ENCODE assay signal across 22 cellular contexts in the genomic region with DNA sequence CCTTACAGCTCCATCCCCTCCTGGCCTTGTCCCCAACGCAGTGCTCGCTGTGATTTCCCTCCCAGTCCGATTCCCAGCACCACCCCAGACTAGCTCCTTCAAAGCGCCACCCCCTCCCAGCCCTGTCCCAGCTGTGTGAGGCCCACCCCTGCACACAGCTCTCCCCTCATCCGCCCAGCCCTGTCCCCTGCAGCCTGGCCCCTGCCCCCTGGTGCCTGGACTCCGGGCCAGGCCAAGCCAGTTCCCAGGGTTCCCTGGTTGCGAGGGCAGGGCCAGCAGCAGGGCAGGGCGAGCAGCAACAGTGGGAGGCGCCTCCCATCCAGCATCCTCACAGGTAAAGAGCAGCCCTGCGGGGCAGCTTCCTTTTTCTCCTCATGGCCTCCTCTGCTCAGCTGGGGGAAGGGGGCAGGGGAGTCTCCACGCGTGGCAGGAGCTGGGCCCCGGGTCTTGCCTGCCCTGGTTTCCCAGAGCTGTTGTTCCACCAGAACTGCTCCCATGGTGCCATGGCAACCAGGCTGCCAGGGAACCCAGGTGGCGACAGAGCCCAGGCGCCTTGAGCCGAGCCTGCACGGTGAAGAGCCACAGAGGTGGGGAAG. TPM values are rescaled to one million over a fixed set of nuclear protein-coding genes. Genes with fewer than 3 reads are reported as not detected.
A peak's percentile ranks its signal among the peaks of the same experiment; 100 is the strongest.
DNase-seq lines count a peak whose midpoint lies in the region; ATAC-seq, FAIRE-seq and TF ChIP-seq lines count a peak whose summit lies in the region.
"Had no signal": no experiment of that assay in that cellular context is flagged by ENCODE, and none has a peak within 500 bp of the region (broad histone marks: within the 10 kb centered on the region; RNA-seq: fewer than 3 reads in every experiment).

No MANE protein-coding gene starts in this region.

- ATAC-seq in K562 (peak; percentile 53), left colon (peak; percentile 39), GM21529 (IDR thresholded peaks at IDR 0.05; ENCODE audit: unreplicated experiment) (no peak)
- ATAC-seq in CD8-positive, alpha-beta T cell = no peak
- ATAC-seq: HepG2, lower lobe of right lung had no signal

- H3K27me3 Mint-ChIP-seq in CD8-positive, alpha-beta T cell (ENCODE audit: low read depth) = no peaks in the 10 kb centered on the region
- H3K27me3 Mint-ChIP-seq: activated naive CD8-positive, alpha-beta T cell treated with anti-CD3 and anti-CD28 coated beads for 36 hours; type B pancreatic cell had no signal

- 26% methylated on average over 8 of the region's 17 CpGs for WGBS in K562 (ENCODE audit: insufficient coverage, low coverage, missing lambda C conversion rate)

- POLR2A ChIA-PET in K562 (lab: Yijun Ruan, JAX) = interaction anchor here (0.9 kb wide), 1 partner anchor 15 kb away, joined by 3 read pairs; no protein-coding TSS in a partner anchor
- POLR2A ChIA-PET in CD8-positive, alpha-beta T cell (lab: Charles Lee) = no interaction called here

- no peaks in the 10 kb centered on the region for H3K36me3 Mint-ChIP-seq in CD8-positive, alpha-beta T cell
- H3K36me3 Mint-ChIP-seq: activated naive CD8-positive, alpha-beta T cell treated with anti-CD3 and anti-CD28 coated beads for 36 hours; CD4-positive, CD25-positive, alpha-beta regulatory T cell had no signal

- H3K9me3 Mint-ChIP-seq in CD8-positive, alpha-beta T cell = no peaks in the 10 kb centered on the region
- H3K9me3 Mint-ChIP-seq: activated naive CD8-positive, alpha-beta T cell treated with anti-CD3 and anti-CD28 coated beads for 36 hours; activated T-helper 1 cell treated with anti-CD3 and anti-CD28 coated beads, Interleukin-12 subunit alpha, Interleukin-12 subunit beta, Interleukin-2, Interleukin-4 antibody, amounts not matched to agents 30 ng/mL and 10 ng/mL and 1 ng/mL, durations not matched to agents 14 hours and 24 hours and 36 hours; CD4-positive, CD25-positive, alpha-beta regulatory T cell; type B pancreatic cell had no signal

- in situ Hi-C loops in K562 (cut with MboI) = no loop called here

- H3K9me3 ChIP-seq in K562 (replicated peaks; ENCODE audit: control insufficient read depth, insufficient read depth, low read depth, low read length) = 0 out of 2 replicates have a peak, but pooled peaks cover 3% of the 10 kb centered on the region
- no peaks in the 10 kb centered on the region for H3K9me3 ChIP-seq in CD8-positive, alpha-beta T cell (ENCODE audit: low read length)
- H3K9me3 ChIP-seq: lower lobe of right lung had no signal

- H3K9ac ChIP-seq in K562 (ENCODE audit: insufficient read depth in 1 of 2, low read depth in 2 of 2, low read length in 2 of 2) = peak overlapping the region; percentile 25 to 85; a peak in 3 of 4 replicates

- H3K27ac ChIP-seq in K562 (ENCODE audit: extremely low read depth, low read depth, low read length) = peak overlapping the region; percentile 85
- no peak overlapping the region for H3K27ac ChIP-seq in CD8-positive, alpha-beta T cell (ENCODE audit: low read depth, low read length)
- H3K27ac ChIP-seq: lower lobe of right lung had no signal

- peaks cover 48% of the 10 kb centered on the region for H3K79me2 ChIP-seq in K562 (ENCODE audit: control insufficient read depth, insufficient read depth, low read length)

- H3K4me3 Mint-ChIP-seq in CD8-positive, alpha-beta T cell = no peak overlapping the region
- H3K4me3 Mint-ChIP-seq: activated naive CD8-positive, alpha-beta T cell treated with anti-CD3 and anti-CD28 coated beads for 36 hours; activated T-helper 1 cell treated with anti-CD3 and anti-CD28 coated beads, Interleukin-12 subunit alpha, Interleukin-12 subunit beta, Interleukin-2, Interleukin-4 antibody, amounts not matched to agents 30 ng/mL and 10 ng/mL and 1 ng/mL, durations not matched to agents 14 hours and 24 hours and 36 hours; CD4-positive, CD25-positive, alpha-beta regulatory T cell; type B pancreatic cell had no signal

- H3K36me3 ChIP-seq in H7 (replicated peaks; ENCODE audit: control insufficient read depth, insufficient read depth, low read length) = no peaks in the 10 kb centered on the region; the same call in 1 of the 2 replicates
- H3K36me3 ChIP-seq in K562 (ENCODE audit: control insufficient read depth, insufficient read depth, low read length) = peaks cover 13% of the 10 kb centered on the region; the same call in 2 of the 3 replicates
- H3K36me3 ChIP-seq in CD8-positive, alpha-beta T cell (ENCODE audit: insufficient read depth, low read length) = no peaks in the 10 kb centered on the region
- H3K36me3 ChIP-seq: lower lobe of right lung had no signal

- H3K27me3 ChIP-seq in H7 (ENCODE audit: control insufficient read depth, insufficient read depth, low read length) (no peaks in the 10 kb centered on the region), K562 (ENCODE audit: control insufficient read depth in 2 of 2, insufficient read depth in 2 of 2, low read length in 2 of 2) (no peaks in the 10 kb centered on the region)
- H3K27me3 ChIP-seq in CD8-positive, alpha-beta T cell (ENCODE audit: insufficient read depth, low read length) = no peaks in the 10 kb centered on the region

- TF ChIP-seq EP300 in K562 (IDR thresholded peaks at IDR 0.05; ENCODE audit: low read length) = no peak

- no peaks in the 10 kb centered on the region for H3K9me1 ChIP-seq in K562 (ENCODE audit: control insufficient read depth, insufficient read depth, low read length)

- no TSS peak for BruUV-seq in K562 (replicated peaks; lab: Mats Ljungman, UMichigan)

- TF ChIP-seq RAD21 in K562 (CRISPR knock-in tag; conservative IDR thresholded peaks at IDR 0.05 in 1 of 2, IDR thresholded peaks at IDR 0.05 in 1 of 2) = no peak

- H3K4me1 ChIP-seq in K562 (replicated peaks in 1 of 2; ENCODE audit: control insufficient read depth in 2 of 2, insufficient read depth in 2 of 2, low read length in 2 of 2) = peaks cover 36 to 49% of the 10 kb centered on the region in 2 experiments; a peak in 4 of 5 replicates
- peaks cover 4% of the 10 kb centered on the region for H3K4me1 ChIP-seq in CD8-positive, alpha-beta T cell (ENCODE audit: insufficient read depth, low read length)
- H3K4me1 ChIP-seq: lower lobe of right lung had no signal

- no peak for TF ChIP-seq CTCF in K562 (IDR thresholded peaks at IDR 0.05 in 2 of 3, conservative IDR thresholded peaks at IDR 0.05 in 1 of 3; ENCODE audit: insufficient read depth in 2 of 3, low read depth in 1 of 3, low read length in 3 of 3)
- TF ChIP-seq CTCF in CD8-positive, alpha-beta T cell (IDR thresholded peaks at IDR 0.05) = no peak

- intact Hi-C loops in K562 (cut with micrococcal nuclease) (no loop called here), left colon (cut with DNase I, micrococcal nuclease) (no loop called here)
- intact Hi-C loops in CD8-positive, alpha-beta T cell (cut with DNase I, micrococcal nuclease) = no loop called here

- CTCF ChIA-PET in K562 (lab: Yijun Ruan, JAX; ENCODE audit: low intra/inter-chr PET ratio) = no interaction called here
- CTCF ChIA-PET in CD8-positive, alpha-beta T cell (lab: Charles Lee) = no interaction called here

- H4K20me1 ChIP-seq in K562 (replicated peaks; ENCODE audit: control insufficient read depth, insufficient read depth, low read length) = no peaks in the 10 kb centered on the region

- H3K4me1 Mint-ChIP-seq in CD8-positive, alpha-beta T cell (ENCODE audit: low read depth) = peaks cover 4% of the 10 kb centered on the region

- no peak for TF ChIP-seq POLR2A in K562 (conservative IDR thresholded peaks at IDR 0.05)

- DNase-seq in DMS79 (lab: John Stamatoyannopoulos, UW) = peak; percentile 22
- peak; percentile 92 for DNase-seq in H7
- peak; percentile 39 to 52 (median 41) for DNase-seq in K562 (ENCODE audit: extremely low read depth in 1 of 4, low spot score in 3 of 4)
- no peak for DNase-seq in left colon
- no peak for DNase-seq in CD8-positive, alpha-beta T cell
- DNase-seq in Kasumi-1 (lab: John Stamatoyannopoulos, UW) = no peak
- DNase-seq in NCI-H2107 treated with DMSO at 0.1 percent for 48 hours (lab: John Stamatoyannopoulos, UW; ENCODE audit: unreplicated experiment) = no peak
- DNase-seq: activated CD4-positive, alpha-beta T cell treated with anti-CD3 and anti-CD28 coated beads for 4 hours; activated naive CD8-positive, alpha-beta T cell treated with anti-CD3 and anti-CD28 coated beads for 36 hours; CD4-positive, CD25-positive, alpha-beta regulatory T cell; lower lobe of right lung; NCI-H187; NCI-H510A; occipital lobe; stimulated activated CD4-positive, alpha-beta T cell treated with anti-CD3 and anti-CD28 coated beads, Interleukin-12 subunit alpha, Interleukin-12 subunit beta, amount 100 ng/mL, for 4 hours; SW 1271 had no signal

- no peak overlapping the region for H3K27ac Mint-ChIP-seq in CD8-positive, alpha-beta T cell
- H3K27ac Mint-ChIP-seq: activated naive CD8-positive, alpha-beta T cell treated with anti-CD3 and anti-CD28 coated beads for 36 hours; activated T-helper 1 cell treated with anti-CD3 and anti-CD28 coated beads, Interleukin-12 subunit alpha, Interleukin-12 subunit beta, Interleukin-2, Interleukin-4 antibody, amounts not matched to agents 30 ng/mL and 10 ng/mL and 1 ng/mL, durations not matched to agents 14 hours and 24 hours and 36 hours; CD4-positive, CD25-positive, alpha-beta regulatory T cell; type B pancreatic cell had no signal

- H3K4me2 ChIP-seq in K562 (ENCODE audit: insufficient read depth, low read length) = peak overlapping the region; percentile 74

- no peak for FAIRE-seq in K562 (lab: Jason Lieb, UNC)
- FAIRE-seq: colon, HepG2, TTC549 had no signal

- H2AFZ ChIP-seq in K562 (ENCODE audit: low read depth, low read length) = no peak overlapping the region

- H3K4me3 ChIP-seq in H7 (ENCODE audit: insufficient read depth, low read depth, low read length) (no peak overlapping the region), K562 (peak overlapping the region; percentile 49)
- no peak overlapping the region for H3K4me3 ChIP-seq in CD8-positive, alpha-beta T cell (ENCODE audit: low read depth, low read length)
- H3K4me3 ChIP-seq: lower lobe of right lung had no signal

RNA-seq across cellular contexts. Expression of gene IQSEC2, which starts 24.8 kb away (rescaled TPM):
- 13.4 and 16.9 TPM in 2 replicates for total RNA-seq in H7 (2014; rRNA removed; shearing (Covaris generic))
- total RNA-seq in K562 (2011; cell fraction: chromatin; rRNA removed; ENCODE audit: low replicate concordance) = 57.2 and 111 TPM in 2 replicates
- 39.6 and 44.2 TPM in 2 replicates for total RNA-seq in K562 (2011; cell fraction: nucleolus; rRNA removed)
- total RNA-seq in K562 (2011; cell fraction: nucleoplasm; rRNA removed) = 63.2 and 85.5 TPM in 2 replicates
- 18.9 and 20.1 TPM in 2 replicates for total RNA-seq in K562 (2014; rRNA removed)
- 12.3 TPM in 2 replicates for total RNA-seq in K562 (2014; rRNA removed; fragmentation: Illumina TruSeq; extraction: Trizol)
- total RNA-seq in K562 (2015; rRNA removed; fragmentation: Illumina TruSeq; extraction: Trizol) = 10.5 and 11.5 TPM in 2 replicates
- 35.9 and 41.8 TPM in 2 replicates for total RNA-seq in K562 (2021)
- polyA plus RNA-seq in K562 (2011; rRNA removed) = 23.9 and 25.8 TPM in 2 replicates
- 17.7 and 23.5 TPM in 2 replicates for polyA plus RNA-seq in K562 (2011; cell fraction: cytosol; rRNA removed)
- polyA plus RNA-seq in K562 (2011; cell fraction: nucleus; rRNA removed) = 55.7 and 92.8 TPM in 2 replicates
- 24.4 and 70.9 TPM in 2 replicates for polyA plus RNA-seq in K562 (2012)
- polyA plus RNA-seq in K562 (2014; fragmentation: Illumina TruSeq; extraction: Trizol) = 31.4 and 32.8 TPM in 2 replicates
- polyA plus RNA-seq in K562 (2014; fragmentation: Nextera tagmentation; extraction: Ambion mirVana) = 1 to 10 TPM; 2.7 to 2.8 TPM
- polyA plus RNA-seq in K562 (2014; rRNA removed) = 25.6 and 29.4 TPM in 2 replicates
- 14.2 and 18.2 TPM in 2 replicates for polyA minus RNA-seq in K562 (2011; rRNA and poly(A)+ RNA removed)
- polyA minus RNA-seq in K562 (2011; cell fraction: cytosol; rRNA and poly(A)+ RNA removed) = 16.8 and 18.3 TPM in 2 replicates
- 32.3 and 34.9 TPM in 2 replicates for polyA minus RNA-seq in K562 (2011; cell fraction: nucleus; rRNA and poly(A)+ RNA removed)
- 10 to 100 TPM; 32.1 to 32.9 TPM for total RNA-seq in left colon
- total RNA-seq in CD8-positive, alpha-beta T cell = 1 to 10 TPM in 1 of 2 experiments, under 1 TPM in 1; 0.78 to 1.0 TPM

RNA-seq across cellular contexts. Expression of gene KDM5C, which starts 31.5 kb away (rescaled TPM):
- 68.1 and 69.3 TPM in 2 replicates for total RNA-seq in H7 (2014; rRNA removed; shearing (Covaris generic))
- 402 and 573 TPM in 2 replicates for total RNA-seq in K562 (2011; cell fraction: chromatin; rRNA removed; ENCODE audit: low replicate concordance)
- 257 and 272 TPM in 2 replicates for total RNA-seq in K562 (2011; cell fraction: nucleolus; rRNA removed)
- 184 and 231 TPM in 2 replicates for total RNA-seq in K562 (2011; cell fraction: nucleoplasm; rRNA removed)
- 61.1 and 82.1 TPM in 2 replicates for total RNA-seq in K562 (2014; rRNA removed)
- 44.5 and 53.1 TPM in 2 replicates for total RNA-seq in K562 (2014; rRNA removed; fragmentation: Illumina TruSeq; extraction: Trizol)
- total RNA-seq in K562 (2015; rRNA removed; fragmentation: Illumina TruSeq; extraction: Trizol) = 41.4 and 43.4 TPM in 2 replicates
- total RNA-seq in K562 (2021) = 110 and 136 TPM in 2 replicates
- 52.4 and 82.6 TPM in 2 replicates for polyA plus RNA-seq in K562 (2011; rRNA removed)
- polyA plus RNA-seq in K562 (2011; cell fraction: cytosol; rRNA removed) = 45.7 and 53.1 TPM in 2 replicates
- 311 and 369 TPM in 2 replicates for polyA plus RNA-seq in K562 (2011; cell fraction: nucleus; rRNA removed)
- polyA plus RNA-seq in K562 (2012) = 64.3 and 71.8 TPM in 2 replicates
- 59.1 and 66.6 TPM in 2 replicates for polyA plus RNA-seq in K562 (2014; fragmentation: Illumina TruSeq; extraction: Trizol)
- under 1 TPM; 0.62 to 0.83 TPM for polyA plus RNA-seq in K562 (2014; fragmentation: Nextera tagmentation; extraction: Ambion mirVana)
- 44.0 and 64.7 TPM in 2 replicates for polyA plus RNA-seq in K562 (2014; rRNA removed)
- polyA minus RNA-seq in K562 (2011; rRNA and poly(A)+ RNA removed) = 81.5 and 92.7 TPM in 2 replicates
- polyA minus RNA-seq in K562 (2011; cell fraction: cytosol; rRNA and poly(A)+ RNA removed) = 71.3 and 80.0 TPM in 2 replicates
- polyA minus RNA-seq in K562 (2011; cell fraction: nucleus; rRNA and poly(A)+ RNA removed) = 113 and 144 TPM in 2 replicates
- total RNA-seq in left colon = 100 to 1,000 TPM; 105 to 110 TPM
- total RNA-seq in CD8-positive, alpha-beta T cell = 100 to 1,000 TPM; 276 to 295 TPM

Comparison
In these comparisons a context has a peak if more than half of its experiments do, and no peak if none do; other contexts are left out.
1. DNase-seq: peak in DMS79 (single experiment), H7 (single experiment) and K562 (4 of 4); none in left colon (0 of 2), CD8-positive, alpha-beta T cell (0 of 7), Kasumi-1 (0 of 2) and NCI-H2107 treated with DMSO at 0.1 percent for 48 hours (single experiment).
2. ATAC-seq: peak in K562 (single experiment) and left colon (single experiment); none in CD8-positive, alpha-beta T cell (single experiment) and GM21529 (single experiment).